In genomic region chrX:85084770-85085393, GRCh38 we compare ENCODE assay signal across 9 cellular contexts.
DNase-seq lines count a peak whose midpoint lies in the region; ATAC-seq and TF ChIP-seq lines count a peak whose summit lies in the region.
"Had no signal": no experiment of that assay in that cellular context is flagged by ENCODE, and none has a peak within 500 bp of the region (broad histone marks: within the 10 kb centered on the region; RNA-seq: fewer than 3 reads in every experiment).

No MANE protein-coding gene starts in this region.

- H3K27me3 ChIP-seq in esophagus muscularis mucosa, result no peaks in the 10 kb centered on the region
- H3K27me3 ChIP-seq in osteoblast (ENCODE audit: insufficient read depth, low read length), result no peaks in the 10 kb centered on the region
- no peaks in the 10 kb centered on the region for H3K27me3 ChIP-seq in MG63

- no peaks in the 10 kb centered on the region for H3K9me3 ChIP-seq in esophagus muscularis mucosa
- H3K9me3 ChIP-seq in osteoblast (ENCODE audit: low read depth, low read length), result no peaks in the 10 kb centered on the region
- no peaks in the 10 kb centered on the region for H3K9me3 ChIP-seq in MG63

- TF ChIP-seq EP300 in esophagus muscularis mucosa (IDR thresholded peaks at IDR 0.05), result no peak

- H3K36me3 ChIP-seq in esophagus muscularis mucosa (peaks cover 0 to 17% (median 4%) of the 10 kb centered on the region in 4 donors), osteoblast (ENCODE audit: insufficient read depth, low read length) (no peaks in the 10 kb centered on the region), MG63 (no peaks in the 10 kb centered on the region)

- DNase-seq in COLO668 (lab: John Stamatoyannopoulos, UW; ENCODE audit: unreplicated experiment) (peak; percentile 1), RPMI7951 (ENCODE audit: low read depth) (peak; percentile 3), esophagus muscularis mucosa (ENCODE audit: extremely low spot score) (no peak), osteoblast (ENCODE audit: insufficient read length, low spot score, missing footprints) (peak; percentile 46), SHP77 treated with DMSO at 0.1 percent for 48 hours (lab: John Stamatoyannopoulos, UW) (no peak), MG63 (no peak)

- no peak overlapping the region for H3K4me2 ChIP-seq in osteoblast (ENCODE audit: insufficient read depth, low read length)

- TF ChIP-seq CTCF in esophagus muscularis mucosa (IDR thresholded peaks at IDR 0.05), result peak; percentile 59 to 73 (median 61)
- peak; percentile 82 for TF ChIP-seq CTCF in osteoblast (IDR thresholded peaks at IDR 0.05; ENCODE audit: extremely low read depth, low read depth, low read length)

- intact Hi-C loops in esophagus muscularis mucosa (cut with DNase I), result no loop called here

- H3K4me1 ChIP-seq in esophagus muscularis mucosa, result no peaks in the 10 kb centered on the region
- H3K4me1 ChIP-seq in osteoblast (ENCODE audit: insufficient read depth, low read length), result peaks cover 4% of the 10 kb centered on the region

- no peak overlapping the region for H3K4me3 ChIP-seq in esophagus muscularis mucosa
- no peak overlapping the region for H3K4me3 ChIP-seq in osteoblast (ENCODE audit: insufficient read depth, low read length)
- no peak overlapping the region for H3K4me3 ChIP-seq in MG63
- H3K4me3 ChIP-seq: skin epidermis had no signal

- H3K27ac ChIP-seq in esophagus muscularis mucosa (replicated peaks in 1 of 4), result no peak overlapping the region
- H3K27ac ChIP-seq in osteoblast (ENCODE audit: low read depth, low read length), result no peak overlapping the region
- H3K27ac ChIP-seq: skin epidermis had no signal

- ATAC-seq in GM18511 (IDR thresholded peaks at IDR 0.05; ENCODE audit: unreplicated experiment) (peak; percentile 91), HG03103 (IDR thresholded peaks at IDR 0.05; ENCODE audit: low read depth, unreplicated experiment) (peak; percentile 74)

- WGBS in esophagus muscularis mucosa, result 44% methylated on average over 2 of the region's 2 CpGs

- no peaks in the 10 kb centered on the region for H4K20me1 ChIP-seq in osteoblast (ENCODE audit: insufficient read depth, low read length)

- H2AFZ ChIP-seq in osteoblast (ENCODE audit: low read length), result no peak overlapping the region

- TF ChIP-seq POLR2A in esophagus muscularis mucosa (IDR thresholded peaks at IDR 0.05; ENCODE audit: low read depth), result no peak

- no peaks in the 10 kb centered on the region for H3K79me2 ChIP-seq in osteoblast (ENCODE audit: insufficient read depth, low read length)

Comparison
In these comparisons a context has a peak if more than half of its experiments do, and no peak if none do; other contexts are left out.
1. DNase-seq: peak in COLO668 (single experiment), RPMI7951 (single experiment) and osteoblast (single experiment); none in esophagus muscularis mucosa (single experiment), SHP77 treated with DMSO at 0.1 percent for 48 hours (single experiment) and MG63 (single experiment).